ENCODE assay signal across 1 cellular context in the genomic region with DNA sequence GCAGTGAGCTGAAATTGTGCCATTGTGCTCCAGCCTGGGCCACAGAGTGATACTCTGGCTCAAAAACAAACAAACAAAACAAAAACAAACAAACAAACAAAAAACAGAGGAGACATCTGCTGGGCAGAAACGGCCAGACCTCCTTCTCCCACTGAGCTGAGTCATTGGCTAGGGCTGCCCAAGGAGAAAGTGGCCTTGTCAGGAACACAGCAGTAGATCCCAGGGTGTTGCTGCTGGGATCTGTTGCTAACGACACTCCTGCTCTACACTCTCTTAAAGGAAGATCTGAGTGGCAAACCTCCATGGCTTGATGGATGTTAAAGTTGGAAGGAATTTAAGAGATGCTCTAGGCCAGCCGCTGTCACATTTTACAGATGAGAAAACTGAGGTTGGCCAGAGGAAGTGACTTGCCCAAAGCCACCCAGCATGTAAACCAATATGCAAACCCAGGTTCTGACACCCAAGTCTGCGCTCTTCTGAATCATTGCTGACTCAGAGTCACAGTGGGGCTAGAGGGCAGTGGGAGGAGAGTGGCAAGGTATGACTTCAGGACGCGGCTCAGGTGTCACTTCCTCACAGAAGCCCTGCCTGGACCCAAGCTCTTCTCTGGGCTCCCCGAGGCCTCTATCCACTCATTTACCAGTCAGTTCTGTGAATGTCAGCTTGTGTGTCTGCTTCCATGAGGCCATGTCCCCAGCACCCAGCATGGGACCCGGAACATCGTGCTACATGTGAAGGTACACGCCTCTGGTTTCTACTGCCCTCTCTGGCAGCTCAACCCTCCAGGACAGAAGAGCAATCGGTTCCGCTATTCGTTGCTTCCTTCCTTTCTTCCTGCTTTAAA.
TF ChIP-seq lines count a peak whose summit lies in the region.

No MANE protein-coding gene starts in this region.

TF ChIP-seq in GM12878, 131 proteins besides CTCF, POLR2A, EP300 and RAD21:
- TF ChIP-seq RFX5 (IDR thresholded peaks at IDR 0.05; ENCODE audit: low read depth, low read length) = no peak
- peak; percentile 42; the same call in 1 of the 2 replicates for TF ChIP-seq SMARCA5 (IDR thresholded peaks at IDR 0.05)
- peak; percentile 43; the same call in 1 of the 2 replicates for TF ChIP-seq JUNB (IDR thresholded peaks at IDR 0.05)
- no peak for TF ChIP-seq TBL1XR1 (IDR thresholded peaks at IDR 0.05; ENCODE audit: low read depth, low read length)
- no peak for TF ChIP-seq SREBF1 (IDR thresholded peaks at IDR 0.05; ENCODE audit: low read length)
- TF ChIP-seq ELK1 (IDR thresholded peaks at IDR 0.05; ENCODE audit: low read depth, low read length) = no peak
- TF ChIP-seq CUX1 (IDR thresholded peaks at IDR 0.05; ENCODE audit: insufficient replicate concordance, low read depth, low read length) = no peak
- peak; percentile 30 for TF ChIP-seq NR2F1 (conservative IDR thresholded peaks at IDR 0.05)
- TF ChIP-seq CREB1 (IDR thresholded peaks at IDR 0.05; ENCODE audit: low read depth) = peak; percentile 89
- TF ChIP-seq POU2F2 (IDR thresholded peaks at IDR 0.05; ENCODE audit: borderline replicate concordance, low read depth, low read length) = peak; percentile 97
- no peak for TF ChIP-seq CBX3 (IDR thresholded peaks at IDR 0.05; ENCODE audit: borderline replicate concordance, low read depth)
- TF ChIP-seq PML (IDR thresholded peaks at IDR 0.05; ENCODE audit: low read length) = no peak
- no peak for TF ChIP-seq ZZZ3 (IDR thresholded peaks at IDR 0.05; ENCODE audit: control insufficient read depth, insufficient read length, low read depth)
- peak; percentile 55; the same call in 1 of the 2 replicates for TF ChIP-seq ZNF217 (IDR thresholded peaks at IDR 0.05)
- peak; percentile 72 for TF ChIP-seq RUNX3 (IDR thresholded peaks at IDR 0.05; ENCODE audit: low read length)
- TF ChIP-seq ZBTB4 (CRISPR knock-in tag; IDR thresholded peaks at IDR 0.05) = no peak
- TF ChIP-seq, protein P1, sequence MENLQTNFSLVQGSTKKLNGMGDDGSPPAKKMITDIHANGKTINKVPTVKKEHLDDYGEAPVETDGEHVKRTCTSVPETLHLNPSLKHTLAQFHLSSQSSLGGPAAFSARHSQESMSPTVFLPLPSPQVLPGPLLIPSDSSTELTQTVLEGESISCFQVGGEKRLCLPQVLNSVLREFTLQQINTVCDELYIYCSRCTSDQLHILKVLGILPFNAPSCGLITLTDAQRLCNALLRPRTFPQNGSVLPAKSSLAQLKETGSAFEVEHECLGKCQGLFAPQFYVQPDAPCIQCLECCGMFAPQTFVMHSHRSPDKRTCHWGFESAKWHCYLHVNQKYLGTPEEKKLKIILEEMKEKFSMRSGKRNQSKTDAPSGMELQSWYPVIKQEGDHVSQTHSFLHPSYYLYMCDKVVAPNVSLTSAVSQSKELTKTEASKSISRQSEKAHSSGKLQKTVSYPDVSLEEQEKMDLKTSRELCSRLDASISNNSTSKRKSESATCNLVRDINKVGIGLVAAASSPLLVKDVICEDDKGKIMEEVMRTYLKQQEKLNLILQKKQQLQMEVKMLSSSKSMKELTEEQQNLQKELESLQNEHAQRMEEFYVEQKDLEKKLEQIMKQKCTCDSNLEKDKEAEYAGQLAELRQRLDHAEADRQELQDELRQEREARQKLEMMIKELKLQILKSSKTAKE (IDR thresholded peaks at IDR 0.05; ENCODE audit: low read depth, poor library complexity, severe bottlenecking) = no peak
- no peak for TF ChIP-seq TAF1 (IDR thresholded peaks at IDR 0.05; ENCODE audit: borderline replicate concordance, low read depth, low read length)
- TF ChIP-seq SPI1 (IDR thresholded peaks at IDR 0.05; ENCODE audit: borderline replicate concordance, insufficient read depth, low read depth, low read length) = peak; percentile 84
- no peak for TF ChIP-seq EZH2 (IDR thresholded peaks at IDR 0.05; ENCODE audit: borderline replicate concordance, control insufficient read depth, low read depth, low read length)
- no peak for TF ChIP-seq BCL3 (IDR thresholded peaks at IDR 0.05; ENCODE audit: borderline replicate concordance, insufficient read depth, low read depth, low read length, poor library complexity, severe bottlenecking)
- no peak for TF ChIP-seq SMAD1 (IDR thresholded peaks at IDR 0.05; ENCODE audit: low read depth, partially characterized antibody)
- TF ChIP-seq SRF (IDR thresholded peaks at IDR 0.05; ENCODE audit: low read depth in 2 of 2, low read length in 2 of 2) = 0 out of 4 replicates have a peak, but pooled peaks of 1 of the 2 experiments have one; percentile 8
- 0 out of 2 replicates have a peak, but pooled peaks have one; percentile 14 for TF ChIP-seq MTA2 (IDR thresholded peaks at IDR 0.05; ENCODE audit: low read depth)
- peak; percentile 19; the same call in 1 of the 2 replicates for TF ChIP-seq IKZF1 (conservative IDR thresholded peaks at IDR 0.05)
- TF ChIP-seq TCF12 (IDR thresholded peaks at IDR 0.05; ENCODE audit: low read depth, low read length) = no peak
- TF ChIP-seq CREM (IDR thresholded peaks at IDR 0.05; ENCODE audit: low read depth) = 0 out of 2 replicates have a peak, but pooled peaks have one; percentile 36
- TF ChIP-seq BMI1 (IDR thresholded peaks at IDR 0.05; ENCODE audit: borderline replicate concordance) = no peak
- TF ChIP-seq RELA (IDR thresholded peaks at IDR 0.05; ENCODE audit: borderline replicate concordance, partially characterized antibody) = no peak
- peak; percentile 19 for TF ChIP-seq SP1 (IDR thresholded peaks at IDR 0.05; ENCODE audit: low read depth, low read length)
- TF ChIP-seq ATF7 (IDR thresholded peaks at IDR 0.05; ENCODE audit: low read depth) = peak; percentile 54
- no peak for TF ChIP-seq SIX5 (IDR thresholded peaks at IDR 0.05; ENCODE audit: low read depth, low read length, severe bottlenecking)
- TF ChIP-seq DPF2 (IDR thresholded peaks at IDR 0.05) = no peak
- no peak for TF ChIP-seq SREBF2 (IDR thresholded peaks at IDR 0.05; ENCODE audit: low read length)
- TF ChIP-seq SUPT20H (IDR thresholded peaks at IDR 0.05; ENCODE audit: borderline replicate concordance, control insufficient read depth, low read depth, low read length) = no peak
- TF ChIP-seq ETV6 (conservative IDR thresholded peaks at IDR 0.05 in 1 of 2, IDR thresholded peaks at IDR 0.05 in 1 of 2; ENCODE audit: borderline replicate concordance in 1 of 2, low read depth in 1 of 2) = no peak
- TF ChIP-seq, protein P2, sequence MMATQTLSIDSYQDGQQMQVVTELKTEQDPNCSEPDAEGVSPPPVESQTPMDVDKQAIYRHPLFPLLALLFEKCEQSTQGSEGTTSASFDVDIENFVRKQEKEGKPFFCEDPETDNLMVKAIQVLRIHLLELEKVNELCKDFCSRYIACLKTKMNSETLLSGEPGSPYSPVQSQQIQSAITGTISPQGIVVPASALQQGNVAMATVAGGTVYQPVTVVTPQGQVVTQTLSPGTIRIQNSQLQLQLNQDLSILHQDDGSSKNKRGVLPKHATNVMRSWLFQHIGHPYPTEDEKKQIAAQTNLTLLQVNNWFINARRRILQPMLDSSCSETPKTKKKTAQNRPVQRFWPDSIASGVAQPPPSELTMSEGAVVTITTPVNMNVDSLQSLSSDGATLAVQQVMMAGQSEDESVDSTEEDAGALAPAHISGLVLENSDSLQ (IDR thresholded peaks at IDR 0.05) = peak; percentile 49
- TF ChIP-seq EED (IDR thresholded peaks at IDR 0.05; ENCODE audit: low read depth) = peak; percentile 11; the same call in 1 of the 2 replicates
- 0 out of 2 replicates have a peak, but pooled peaks have one; percentile 31 for TF ChIP-seq BCL11A (IDR thresholded peaks at IDR 0.05; ENCODE audit: low read depth, low read length)
- TF ChIP-seq PAX5 (IDR thresholded peaks at IDR 0.05; ENCODE audit: borderline replicate concordance, low read depth, low read length) = peak; percentile 39; the same call in 1 of the 2 replicates
- no peak for TF ChIP-seq FOS (IDR thresholded peaks at IDR 0.05; ENCODE audit: borderline replicate concordance, extremely low read depth, insufficient read length)
- TF ChIP-seq NRF1 (conservative IDR thresholded peaks at IDR 0.05; ENCODE audit: low read depth, low read length) = no peak
